In the genomic region with DNA sequence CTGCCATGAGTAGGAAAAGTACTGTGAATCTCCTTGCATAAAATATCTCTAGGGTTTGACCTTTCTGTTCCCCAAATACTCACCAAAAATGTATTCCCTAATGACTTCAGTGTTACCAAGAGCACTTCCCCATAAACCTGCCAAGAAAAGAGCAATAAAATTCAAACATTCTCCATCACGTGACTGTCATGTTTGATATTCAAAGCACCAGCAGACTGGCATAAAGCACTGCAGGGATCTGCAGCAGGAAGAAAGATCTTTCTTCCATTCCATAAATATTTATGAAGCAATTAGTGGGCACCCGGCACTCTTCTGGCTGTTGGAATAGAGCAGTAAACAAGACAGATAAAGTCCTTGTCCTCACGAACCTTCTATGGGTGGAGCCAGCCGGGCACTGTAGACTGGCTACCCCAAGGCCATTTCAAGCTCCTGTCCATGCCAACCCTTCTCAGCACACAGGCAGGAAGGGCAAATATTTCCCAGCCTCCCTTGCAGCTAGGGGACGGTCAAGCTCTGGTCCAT, we compare ENCODE assay signal across 25 cellular contexts. TPM values are rescaled to one million over a fixed set of nuclear protein-coding genes. Genes with fewer than 3 reads are reported as not detected.
DNase-seq lines count a peak whose midpoint lies in the region; ATAC-seq, FAIRE-seq and TF ChIP-seq lines count a peak whose summit lies in the region.
"Had no signal": no experiment of that assay in that cellular context is flagged by ENCODE, and none has a peak within 500 bp of the region (broad histone marks: within the 10 kb centered on the region; RNA-seq: fewer than 3 reads in every experiment).

No MANE protein-coding gene starts in this region.

- H3K27ac ChIP-seq in C4-2B (peak overlapping the region; percentile 50), pancreas (peak overlapping the region in 1 of 4 donors; percentile 42)
- H3K27ac ChIP-seq: epithelial cell of prostate, neural progenitor cell, right lobe of liver, tibial nerve had no signal

- no peak overlapping the region for H3K27ac Mint-ChIP-seq in activated naive CD4-positive, alpha-beta T cell treated with anti-CD3 and anti-CD28 coated beads, Interleukin-2, amount 50 U/mL, for 72 hours
- H3K27ac Mint-ChIP-seq: activated CD4-positive, alpha-beta T cell treated with anti-CD3 and anti-CD28 coated beads, Interleukin-2, amount 10 ng/mL, durations not matched to agents 7 days and 5 days; T-helper 2 cell treated with Interferon-gamma antibody and Interleukin-4, amounts not matched to agents 5 μg/mL and 100 μg/mL, for 36 hours had no signal

- 21% methylated on average over 5 of the region's 5 CpGs for WGBS in pancreas, 2 donors

- H3K36me3 ChIP-seq in pancreas = no peaks in the 10 kb centered on the region
- H3K36me3 ChIP-seq: neural progenitor cell, right lobe of liver had no signal

- H3K36me3 Mint-ChIP-seq in activated naive CD4-positive, alpha-beta T cell treated with anti-CD3 and anti-CD28 coated beads, Interleukin-2, amount 50 U/mL, for 72 hours = peaks cover 22 to 24% of the 10 kb centered on the region in 2 donors
- H3K36me3 Mint-ChIP-seq: neural progenitor cell had no signal

- no peaks in the 10 kb centered on the region for H3K27me3 ChIP-seq in pancreas
- H3K27me3 ChIP-seq: neural progenitor cell, right lobe of liver, tibial nerve had no signal

- TF ChIP-seq CTCF in C4-2B (conservative IDR thresholded peaks at IDR 0.05) = no peak
- no peak for TF ChIP-seq CTCF in LNCaP clone FGC (IDR thresholded peaks at IDR 0.05; ENCODE audit: control insufficient read depth, extremely low read depth, insufficient read depth)
- no peak for TF ChIP-seq CTCF in pancreas (IDR thresholded peaks at IDR 0.05)

- ATAC-seq in pancreas (peak; percentile 73 to 82 (median 78)), HG02884 (IDR thresholded peaks at IDR 0.05; ENCODE audit: unreplicated experiment) (no peak), GM21786 (IDR thresholded peaks at IDR 0.05; ENCODE audit: unreplicated experiment) (no peak)
- no peak for ATAC-seq in activated naive CD4-positive, alpha-beta T cell treated with anti-CD3 and anti-CD28 coated beads, Interleukin-2, amount 50 U/mL, for 72 hours
- ATAC-seq: right lobe of liver had no signal

- intact Hi-C loops in pancreas (cut with DNase I) = no loop called here

- H3K4me1 ChIP-seq in pancreas = no peaks in the 10 kb centered on the region
- H3K4me1 ChIP-seq: neural progenitor cell, right lobe of liver, tibial nerve had no signal

- H3K4me3 ChIP-seq in LNCaP clone FGC (ENCODE audit: low read depth, low read length) (no peak overlapping the region), pancreas (no peak overlapping the region)
- H3K4me3 ChIP-seq: neural progenitor cell, right lobe of liver, tibial nerve had no signal

- DNase-seq in LNCaP clone FGC (ENCODE audit: low read depth) (peak; percentile 60), SW480 (ENCODE audit: low spot score) (peak; percentile 68), pancreas (no peak)
- DNase-seq in activated CD4-positive, alpha-beta T cell treated with anti-CD3 and anti-CD28 coated beads, Interleukin-2, amount 50 U/mL, for 1 hour = no peak
- no peak for DNase-seq in activated naive CD4-positive, alpha-beta T cell treated with anti-CD3 and anti-CD28 coated beads, Interleukin-2, amount 50 U/mL, for 72 hours (ENCODE audit: low spot score in 2 of 2)
- DNase-seq: activated CD4-positive, alpha-beta T cell treated with anti-CD3 and anti-CD28 coated beads, Interleukin-2, amount 10 ng/mL, durations not matched to agents 7 days and 5 days; activated T-cell treated with anti-CD3 and anti-CD28 coated beads, Interleukin-2, amount 50 U/mL, for 1 hour; AML-193; cerebellar nuclear complex; DMS 273 treated with DMSO at 0.1 percent for 48 hours; HCEC 1CT; mesendoderm; NCI-H1436 treated with DMSO at 0.1 percent for 48 hours; NCI-H524 treated with DMSO at 0.1 percent for 48 hours; stimulated activated CD4-positive, alpha-beta T cell treated with anti-CD3 and anti-CD28 coated beads, Interleukin-4, amount 100 ng/mL, for 4 hours had no signal

- no peaks in the 10 kb centered on the region for H3K9me3 ChIP-seq in pancreas
- H3K9me3 ChIP-seq: right lobe of liver had no signal

- no peak for FAIRE-seq in pancreas (lab: Jason Lieb, UNC)
- FAIRE-seq: islet of Langerhans had no signal

- peaks cover 13 to 14% of the 10 kb centered on the region in 2 donors for H3K9me3 Mint-ChIP-seq in activated naive CD4-positive, alpha-beta T cell treated with anti-CD3 and anti-CD28 coated beads, Interleukin-2, amount 50 U/mL, for 72 hours

RNA-seq across cellular contexts. Expression of gene PLA2G4C, which starts 20.3 kb away (rescaled TPM):
- 10 to 100 TPM in 3 of 6 donors, 1 to 10 TPM in 3; 2.9 to 13.6 (median 9.0) TPM for total RNA-seq in pancreas
- 10 to 100 TPM; 14.9 to 21.7 TPM for polyA plus RNA-seq in pancreas
- total RNA-seq in activated naive CD4-positive, alpha-beta T cell treated with anti-CD3 and anti-CD28 coated beads, Interleukin-2, amount 50 U/mL, for 72 hours = 10 to 100 TPM; 16.7 to 35.2 TPM

RNA-seq across cellular contexts. Expression of gene CABP5, which starts 46.5 kb away (rescaled TPM):
- total RNA-seq in pancreas = not detected
- polyA plus RNA-seq in pancreas = not detected
- not detected for total RNA-seq in activated naive CD4-positive, alpha-beta T cell treated with anti-CD3 and anti-CD28 coated beads, Interleukin-2, amount 50 U/mL, for 72 hours
- total RNA-seq: activated CD4-positive, alpha-beta T cell treated with anti-CD3 and anti-CD28 coated beads, Interleukin-2, amount 10 ng/mL, durations not matched to agents 7 days and 5 days; right lobe of liver; tibial nerve had no signal
- polyA plus RNA-seq: IgD-negative memory B cell had no signal

Comparison
In these comparisons a context has a peak if more than half of its experiments do, and no peak if none do; other contexts are left out.
1. DNase-seq: peak in LNCaP clone FGC (single experiment) and SW480 (single experiment); none in pancreas (0 of 6), activated CD4-positive, alpha-beta T cell treated with anti-CD3 and anti-CD28 coated beads, Interleukin-2, amount 50 U/mL, for 1 hour (single experiment) and activated naive CD4-positive, alpha-beta T cell treated with anti-CD3 and anti-CD28 coated beads, Interleukin-2, amount 50 U/mL, for 72 hours (0 of 2).
2. ATAC-seq: peak in pancreas (4 of 4); none in HG02884 (single experiment), activated naive CD4-positive, alpha-beta T cell treated with anti-CD3 and anti-CD28 coated beads, Interleukin-2, amount 50 U/mL, for 72 hours (0 of 2) and GM21786 (single experiment).